In the genomic region with DNA sequence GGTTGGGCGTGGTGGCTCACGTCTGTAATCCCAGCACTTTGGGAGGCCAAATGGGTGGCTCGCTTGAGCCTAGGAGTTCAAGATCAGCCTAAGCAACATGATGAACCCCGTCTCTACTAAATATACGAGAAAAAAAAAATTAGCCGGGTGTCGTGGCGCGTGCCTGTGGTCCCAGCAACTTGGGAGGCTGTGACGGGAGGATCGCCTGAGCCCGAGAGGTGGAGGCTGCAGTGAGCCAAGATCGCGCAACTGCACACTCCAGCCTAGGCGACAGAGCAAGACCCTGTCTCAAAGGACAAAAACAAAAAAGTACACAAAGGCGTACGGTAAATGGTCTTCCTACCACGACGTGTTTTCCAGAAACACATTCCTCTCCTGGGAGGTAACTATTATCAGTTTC, we compare ENCODE assay signal across 1 cellular context.
TF ChIP-seq lines count a peak whose summit lies in the region.

No MANE protein-coding gene starts in this region.

TF ChIP-seq in GM12878, 131 proteins besides CTCF, POLR2A, EP300 and RAD21 (continued from another document):
- TF ChIP-seq KAT2A (conservative IDR thresholded peaks at IDR 0.05; ENCODE audit: control insufficient read depth, low read depth, low read length) (no peak), LARP7 (IDR thresholded peaks at IDR 0.05) (no peak), BACH1 (IDR thresholded peaks at IDR 0.05; ENCODE audit: borderline replicate concordance) (no peak), ZNF622 (IDR thresholded peaks at IDR 0.05) (no peak)
- TF ChIP-seq, protein P1, sequence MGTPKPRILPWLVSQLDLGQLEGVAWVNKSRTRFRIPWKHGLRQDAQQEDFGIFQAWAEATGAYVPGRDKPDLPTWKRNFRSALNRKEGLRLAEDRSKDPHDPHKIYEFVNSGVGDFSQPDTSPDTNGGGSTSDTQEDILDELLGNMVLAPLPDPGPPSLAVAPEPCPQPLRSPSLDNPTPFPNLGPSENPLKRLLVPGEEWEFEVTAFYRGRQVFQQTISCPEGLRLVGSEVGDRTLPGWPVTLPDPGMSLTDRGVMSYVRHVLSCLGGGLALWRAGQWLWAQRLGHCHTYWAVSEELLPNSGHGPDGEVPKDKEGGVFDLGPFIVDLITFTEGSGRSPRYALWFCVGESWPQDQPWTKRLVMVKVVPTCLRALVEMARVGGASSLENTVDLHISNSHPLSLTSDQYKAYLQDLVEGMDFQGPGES (IDR thresholded peaks at IDR 0.05) = no peak
